Comparison of ENCODE assay signal across 12 cellular contexts in the genomic region with DNA sequence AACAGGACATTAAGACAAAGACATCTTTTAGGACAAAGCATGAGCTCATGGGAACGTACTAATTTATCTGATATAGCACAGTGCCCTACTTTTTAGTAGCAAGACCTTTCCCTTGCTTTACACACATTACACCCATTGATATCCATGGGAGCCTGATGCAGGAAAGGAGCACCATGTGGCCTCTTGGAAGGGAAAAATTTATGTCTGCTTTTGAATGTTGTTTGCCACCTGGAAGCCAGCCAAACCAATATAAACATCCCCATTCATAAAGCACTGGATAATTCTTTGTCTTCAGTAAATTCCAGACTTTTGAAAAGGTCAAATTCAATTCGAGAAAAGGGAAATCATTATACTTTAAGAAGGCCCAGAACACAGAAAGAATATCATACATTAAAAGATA.
A peak's percentile ranks its signal among the peaks of the same experiment; 100 is the strongest.
DNase-seq lines count a peak whose midpoint lies in the region; ATAC-seq and TF ChIP-seq lines count a peak whose summit lies in the region.
"Had no signal": no experiment of that assay in that cellular context is flagged by ENCODE, and none has a peak within 500 bp of the region (broad histone marks: within the 10 kb centered on the region; RNA-seq: fewer than 3 reads in every experiment).

No MANE protein-coding gene starts in this region.

- H3K27ac ChIP-seq in SK-N-SH (ENCODE audit: low read depth in 2 of 2, low read length in 1 of 2): peak overlapping the region; percentile 64 to 71

- no peak overlapping the region for H2AFZ ChIP-seq in SK-N-SH (ENCODE audit: low read depth)

- CTCF ChIA-PET in SK-N-SH (lab: Yijun Ruan, JAX): interaction anchor here (1.6 to 2.4 kb wide), 4 partner anchors 13 to 232 kb away, joined by 3 to 8 read pairs (median 4); no protein-coding TSS in a partner anchor

- no peak overlapping the region for H3K9ac ChIP-seq in SK-N-SH

- 20% methylated on average over 2 of the region's 2 CpGs for WGBS in SK-N-SH (ENCODE audit: low lambda C conversion rate)

- peaks cover 30% of the 10 kb centered on the region for H3F3A ChIP-seq in SK-N-SH (replicated peaks; ENCODE audit: insufficient read depth)

- H3K27me3 ChIP-seq in SK-N-SH (ENCODE audit: insufficient read depth): no peaks in the 10 kb centered on the region

- no peak overlapping the region for H3K4me2 ChIP-seq in SK-N-SH

- no peaks in the 10 kb centered on the region for H3K9me2 ChIP-seq in SK-N-SH

- TF ChIP-seq CTCF in SK-N-SH (IDR thresholded peaks at IDR 0.05): no peak

- POLR2A ChIA-PET in SK-N-SH (lab: Yijun Ruan, JAX): no interaction called here

- H3K4me3 ChIP-seq in SK-N-SH (ENCODE audit: low read depth in 2 of 2, low read length in 1 of 2): no peak overlapping the region

- 0 out of 4 replicates have a peak, but pooled peaks of 1 of the 2 experiments have one; percentile 19 for TF ChIP-seq EP300 in SK-N-SH (IDR thresholded peaks at IDR 0.05; ENCODE audit: borderline replicate concordance in 1 of 2, low read depth in 1 of 2, low read length in 1 of 2)

- TF ChIP-seq RAD21 in SK-N-SH (IDR thresholded peaks at IDR 0.05; ENCODE audit: low read length): no peak

- peaks cover 100% of the 10 kb centered on the region for H3K79me2 ChIP-seq in SK-N-SH (ENCODE audit: insufficient read depth)

- peaks cover 11 to 46% of the 10 kb centered on the region in 2 experiments for H3K4me1 ChIP-seq in SK-N-SH (ENCODE audit: control insufficient read depth in 1 of 2, insufficient read depth in 2 of 2, low read depth in 1 of 2, low read length in 1 of 2)

- peaks cover 0 to 4% of the 10 kb centered on the region in 2 experiments for H3K36me3 ChIP-seq in SK-N-SH (replicated peaks in 1 of 2; ENCODE audit: control insufficient read depth in 1 of 2, insufficient read depth in 2 of 2, low read length in 1 of 2)

- H3K9me3 ChIP-seq in SK-N-SH: no peaks in the 10 kb centered on the region

- peaks cover 96% of the 10 kb centered on the region for H4K20me1 ChIP-seq in SK-N-SH (ENCODE audit: insufficient read depth)

- peak; percentile 94 for DNase-seq in DMS153 treated with DMSO at 0.1 percent for 48 hours (lab: John Stamatoyannopoulos, UW; ENCODE audit: unreplicated experiment)
- peak; percentile 96 for DNase-seq in NCI-H146 (lab: John Stamatoyannopoulos, UW)
- no peak for DNase-seq in SK-N-SH
- peak; percentile 15 for DNase-seq in left kidney (ENCODE audit: low read depth, low spot score)
- no peak for DNase-seq in NOMO-1 treated with dmso at 0.1 percent for 144 hours (lab: John Stamatoyannopoulos, UW; ENCODE audit: unreplicated experiment)
- DNase-seq in iPS-NIHi11 (ENCODE audit: low spot score): no peak
- DNase-seq: activated CD8-positive, alpha-beta memory T cell treated with anti-CD3 and anti-CD28 coated beads, Interleukin-2, amount 50 U/mL, for 4 hours; DND-41; immature natural killer cell; RPMI8226 had no signal

- ATAC-seq in HG02973 (IDR thresholded peaks at IDR 0.05; ENCODE audit: unreplicated experiment) (no peak), GM19455 (IDR thresholded peaks at IDR 0.05; ENCODE audit: unreplicated experiment) (no peak)

TF ChIP-seq in SK-N-SH, 30 proteins besides CTCF, POLR2A, EP300 and RAD21:
- no peak for TF ChIP-seq FOSL2 (IDR thresholded peaks at IDR 0.05; ENCODE audit: borderline replicate concordance, low read depth)
- TF ChIP-seq ELF1 (IDR thresholded peaks at IDR 0.05): no peak
- TF ChIP-seq YY1 (IDR thresholded peaks at IDR 0.05; ENCODE audit: low read depth): no peak
- peak; percentile 65 for TF ChIP-seq TCF12 (IDR thresholded peaks at IDR 0.05)
- TF ChIP-seq RFX5 (IDR thresholded peaks at IDR 0.05; ENCODE audit: low read length): no peak
- no peak for TF ChIP-seq EZH2phosphoT487 (IDR thresholded peaks at IDR 0.05; ENCODE audit: borderline replicate concordance, low read depth)
- TF ChIP-seq FOXM1 (IDR thresholded peaks at IDR 0.05; ENCODE audit: low read depth): no peak
- no peak for TF ChIP-seq TAF1 (IDR thresholded peaks at IDR 0.05; ENCODE audit: borderline replicate concordance, low read depth, low read length)
- no peak for TF ChIP-seq FOXJ3 (CRISPR knock-in tag; IDR thresholded peaks at IDR 0.05)
- TF ChIP-seq, protein P1, sequence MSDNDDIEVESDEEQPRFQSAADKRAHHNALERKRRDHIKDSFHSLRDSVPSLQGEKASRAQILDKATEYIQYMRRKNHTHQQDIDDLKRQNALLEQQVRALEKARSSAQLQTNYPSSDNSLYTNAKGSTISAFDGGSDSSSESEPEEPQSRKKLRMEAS (IDR thresholded peaks at IDR 0.05; ENCODE audit: low read depth): peak; percentile 57
- no peak for TF ChIP-seq RXRA (IDR thresholded peaks at IDR 0.05; ENCODE audit: borderline replicate concordance, low read depth)
- no peak for TF ChIP-seq POLR2AphosphoS5 (IDR thresholded peaks at IDR 0.05; ENCODE audit: low read depth, low read length)
- no peak for TF ChIP-seq RCOR1 (IDR thresholded peaks at IDR 0.05; ENCODE audit: low read length)
- no peak for TF ChIP-seq SMC3 (IDR thresholded peaks at IDR 0.05; ENCODE audit: low read depth, low read length)
- peak; percentile 72 for TF ChIP-seq PBX3 (IDR thresholded peaks at IDR 0.05)
- peak; percentile 82 for TF ChIP-seq NFIC (IDR thresholded peaks at IDR 0.05; ENCODE audit: borderline replicate concordance)
- TF ChIP-seq, protein P2, sequence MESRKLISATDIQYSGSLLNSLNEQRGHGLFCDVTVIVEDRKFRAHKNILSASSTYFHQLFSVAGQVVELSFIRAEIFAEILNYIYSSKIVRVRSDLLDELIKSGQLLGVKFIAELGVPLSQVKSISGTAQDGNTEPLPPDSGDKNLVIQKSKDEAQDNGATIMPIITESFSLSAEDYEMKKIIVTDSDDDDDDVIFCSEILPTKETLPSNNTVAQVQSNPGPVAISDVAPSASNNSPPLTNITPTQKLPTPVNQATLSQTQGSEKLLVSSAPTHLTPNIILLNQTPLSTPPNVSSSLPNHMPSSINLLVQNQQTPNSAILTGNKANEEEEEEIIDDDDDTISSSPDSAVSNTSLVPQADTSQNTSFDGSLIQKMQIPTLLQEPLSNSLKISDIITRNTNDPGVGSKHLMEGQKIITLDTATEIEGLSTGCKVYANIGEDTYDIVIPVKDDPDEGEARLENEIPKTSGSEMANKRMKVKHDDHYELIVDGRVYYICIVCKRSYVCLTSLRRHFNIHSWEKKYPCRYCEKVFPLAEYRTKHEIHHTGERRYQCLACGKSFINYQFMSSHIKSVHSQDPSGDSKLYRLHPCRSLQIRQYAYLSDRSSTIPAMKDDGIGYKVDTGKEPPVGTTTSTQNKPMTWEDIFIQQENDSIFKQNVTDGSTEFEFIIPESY (IDR thresholded peaks at IDR 0.05; ENCODE audit: borderline replicate concordance, low read depth): no peak
- peak; percentile 59; the same call in 1 of the 2 replicates for TF ChIP-seq MXI1 (IDR thresholded peaks at IDR 0.05; ENCODE audit: low read depth, low read length)
- TF ChIP-seq JUND (IDR thresholded peaks at IDR 0.05): peak; percentile 2; the same call in 1 of the 2 replicates
- TF ChIP-seq, protein P3, sequence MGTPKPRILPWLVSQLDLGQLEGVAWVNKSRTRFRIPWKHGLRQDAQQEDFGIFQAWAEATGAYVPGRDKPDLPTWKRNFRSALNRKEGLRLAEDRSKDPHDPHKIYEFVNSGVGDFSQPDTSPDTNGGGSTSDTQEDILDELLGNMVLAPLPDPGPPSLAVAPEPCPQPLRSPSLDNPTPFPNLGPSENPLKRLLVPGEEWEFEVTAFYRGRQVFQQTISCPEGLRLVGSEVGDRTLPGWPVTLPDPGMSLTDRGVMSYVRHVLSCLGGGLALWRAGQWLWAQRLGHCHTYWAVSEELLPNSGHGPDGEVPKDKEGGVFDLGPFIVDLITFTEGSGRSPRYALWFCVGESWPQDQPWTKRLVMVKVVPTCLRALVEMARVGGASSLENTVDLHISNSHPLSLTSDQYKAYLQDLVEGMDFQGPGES (IDR thresholded peaks at IDR 0.05; ENCODE audit: low read depth, low read length): no peak

Comparison
In these comparisons a context has a peak if more than half of its experiments do, and no peak if none do; other contexts are left out.
1. DNase-seq: peak in DMS153 treated with DMSO at 0.1 percent for 48 hours (single experiment), NCI-H146 (single experiment) and left kidney (single experiment); none in SK-N-SH (single experiment), NOMO-1 treated with dmso at 0.1 percent for 144 hours (single experiment) and iPS-NIHi11 (single experiment).